Comparison of ENCODE assay signal across 8 cellular contexts in the genomic region with DNA sequence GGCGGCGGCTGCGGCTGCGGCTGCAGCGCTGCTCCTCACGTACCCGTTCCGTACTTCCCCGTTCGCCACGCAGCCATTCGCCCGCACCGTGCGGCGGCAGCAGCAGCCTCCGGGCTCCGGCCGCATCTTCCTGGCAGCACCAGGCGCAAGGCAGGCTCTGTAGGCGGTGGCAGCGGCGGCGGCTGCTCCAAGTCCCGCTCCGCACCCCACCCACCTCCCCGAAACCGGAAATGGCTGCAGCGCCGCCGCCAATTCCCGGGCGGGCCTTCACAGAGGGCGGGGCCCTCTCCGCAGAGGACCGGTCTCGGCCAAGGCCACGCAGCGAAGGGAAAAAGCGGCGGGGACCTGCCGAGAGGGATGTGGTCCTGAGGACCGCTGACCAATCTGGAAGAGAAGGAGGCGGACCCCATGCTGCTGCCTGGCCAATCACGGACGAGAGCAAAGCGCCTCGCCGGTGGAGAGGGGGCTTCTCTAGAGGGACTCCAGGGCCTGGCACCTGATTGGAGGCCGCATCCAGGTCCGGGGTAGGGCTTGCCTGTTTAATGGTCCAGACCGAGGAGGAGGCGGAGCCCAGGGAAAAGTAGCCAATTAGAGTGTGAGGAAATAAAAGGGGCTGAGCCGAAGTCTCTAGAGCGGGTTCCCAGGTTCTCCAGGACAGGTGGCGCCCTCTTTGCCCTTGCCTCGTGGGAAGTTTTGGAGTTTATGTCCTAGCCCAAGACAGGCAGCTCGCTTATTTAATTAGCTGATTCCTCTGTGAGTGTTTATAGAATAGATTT. TPM values are rescaled to one million over a fixed set of nuclear protein-coding genes. Genes with fewer than 3 reads are reported as not detected.
DNase-seq lines count a peak whose midpoint lies in the region; ATAC-seq and TF ChIP-seq lines count a peak whose summit lies in the region.

Gene SPTLC2 (minus strand): TSS at position 184 of the 776 bp plus-strand sequence. CDS start 58 bp downstream, at position 126.

- peak within 1 kb of the TSS; percentile 88 for H3K27ac Mint-ChIP-seq in activated CD4-positive, alpha-beta T cell treated with anti-CD3 and anti-CD28 coated beads, Interleukin-2, amount 10 ng/mL, durations not matched to agents 7 days and 5 days

- intact Hi-C loops in left colon (cut with DNase I, micrococcal nuclease) = no loop called here

- H3K9me3 Mint-ChIP-seq in activated CD4-positive, alpha-beta T cell treated with anti-CD3 and anti-CD28 coated beads, Interleukin-2, amount 10 ng/mL, durations not matched to agents 7 days and 5 days = peaks cover 2% of the 10 kb centered on the region

- POLR2A ChIA-PET in activated CD4-positive, alpha-beta T cell treated with anti-CD3 and anti-CD28 coated beads, Interleukin-2, amount 10 ng/mL, durations not matched to agents 7 days and 5 days (lab: Charles Lee) = no interaction called here

- H3K27me3 Mint-ChIP-seq in activated CD4-positive, alpha-beta T cell treated with anti-CD3 and anti-CD28 coated beads, Interleukin-2, amount 10 ng/mL, durations not matched to agents 7 days and 5 days = no peaks in the 10 kb centered on the region

- CTCF ChIA-PET in activated CD4-positive, alpha-beta T cell treated with anti-CD3 and anti-CD28 coated beads, Interleukin-2, amount 10 ng/mL, durations not matched to agents 7 days and 5 days (lab: Charles Lee) = interaction anchor here (0.6 kb wide), 1 partner anchor 23 kb away, joined by 3 read pairs; no protein-coding TSS in a partner anchor

- H3K4me1 Mint-ChIP-seq in activated CD4-positive, alpha-beta T cell treated with anti-CD3 and anti-CD28 coated beads, Interleukin-2, amount 10 ng/mL, durations not matched to agents 7 days and 5 days = peaks cover 40% of the 10 kb centered on the region

- H3K27ac ChIP-seq in C4-2B = peak within 1 kb of the TSS; percentile 83

- peak; percentile 89 for ATAC-seq in GM19351 (IDR thresholded peaks at IDR 0.05; ENCODE audit: unreplicated experiment)
- ATAC-seq in HG03521 (IDR thresholded peaks at IDR 0.05; ENCODE audit: unreplicated experiment) = peak; percentile 92
- ATAC-seq in left colon = peak; percentile 88

- peak within 1 kb of the TSS; percentile 88 for H3K4me3 Mint-ChIP-seq in activated CD4-positive, alpha-beta T cell treated with anti-CD3 and anti-CD28 coated beads, Interleukin-2, amount 10 ng/mL, durations not matched to agents 7 days and 5 days

- DNase-seq in NCI-H69 (lab: John Stamatoyannopoulos, UW) (peak; percentile 100), cortex of kidney (lab: John Stamatoyannopoulos, UW) (peak; percentile 90), left colon (peak; percentile 95 to 100)
- peak; percentile 98 for DNase-seq in activated CD4-positive, alpha-beta T cell treated with anti-CD3 and anti-CD28 coated beads, Interleukin-2, amount 10 ng/mL, durations not matched to agents 7 days and 5 days
- peak; percentile 98 for DNase-seq in stimulated activated CD4-positive, alpha-beta T cell treated with anti-CD3 and anti-CD28 coated beads, Interleukin-1b, Interleukin-23, amount 100 ng/mL, for 48 hours

- peaks cover 21% of the 10 kb centered on the region for H3K36me3 Mint-ChIP-seq in activated CD4-positive, alpha-beta T cell treated with anti-CD3 and anti-CD28 coated beads, Interleukin-2, amount 10 ng/mL, durations not matched to agents 7 days and 5 days (ENCODE audit: low read depth)

- TF ChIP-seq CTCF in C4-2B (conservative IDR thresholded peaks at IDR 0.05) = peak; percentile 41

RNA-seq across cellular contexts. Expression of gene SPTLC2, which starts in this region (rescaled TPM):
- total RNA-seq in activated CD4-positive, alpha-beta T cell treated with anti-CD3 and anti-CD28 coated beads, Interleukin-2, amount 10 ng/mL, durations not matched to agents 7 days and 5 days = 10 to 100 TPM; 54.2 to 64.4 TPM
- total RNA-seq in left colon = 10 to 100 TPM; 59.8 to 72.3 TPM

Comparison
In these comparisons a context has a peak if more than half of its experiments do, and no peak if none do; other contexts are left out.
1. Peak in every context shown above with its lines: DNase-seq, ATAC-seq and H3K27ac ChIP-seq.